In genomic region chr5:52710310-52710971, GRCh38 we compare ENCODE assay signal across 14 cellular contexts.
A peak's percentile ranks its signal among the peaks of the same experiment; 100 is the strongest.
DNase-seq lines count a peak whose midpoint lies in the region; ATAC-seq and TF ChIP-seq lines count a peak whose summit lies in the region.
"Had no signal": no experiment of that assay in that cellular context is flagged by ENCODE, and none has a peak within 500 bp of the region (broad histone marks: within the 10 kb centered on the region; RNA-seq: fewer than 3 reads in every experiment).

No MANE protein-coding gene starts in this region.

- peaks cover 0 to 4% of the 10 kb centered on the region in 2 donors for H3K27me3 Mint-ChIP-seq in natural killer cell (ENCODE audit: low read depth in 2 of 2)
- no peaks in the 10 kb centered on the region for H3K27me3 Mint-ChIP-seq in stimulated activated naive CD8-positive, alpha-beta T cell treated with anti-CD3 and anti-CD28 coated beads, Interleukin-15, amount 100 ng/mL, for 72 hours
- H3K27me3 Mint-ChIP-seq: T-cell had no signal

- no peak overlapping the region for H3K4me3 ChIP-seq in esophagus squamous epithelium

- no peaks in the 10 kb centered on the region for H3K9me3 ChIP-seq in esophagus squamous epithelium

- no peak for TF ChIP-seq POLR2A in esophagus squamous epithelium (IDR thresholded peaks at IDR 0.05)

- H3K4me3 Mint-ChIP-seq in natural killer cell, result peak overlapping the region; percentile 3
- H3K4me3 Mint-ChIP-seq in stimulated activated naive CD8-positive, alpha-beta T cell treated with anti-CD3 and anti-CD28 coated beads, Interleukin-15, amount 100 ng/mL, for 72 hours, result peak overlapping the region in 1 of 2 donors; percentile 41
- H3K4me3 Mint-ChIP-seq: neural crest cell, T-cell had no signal

- H3K27ac Mint-ChIP-seq in natural killer cell, result peak overlapping the region in 1 of 2 donors; percentile 43
- no peak overlapping the region for H3K27ac Mint-ChIP-seq in stimulated activated naive CD8-positive, alpha-beta T cell treated with anti-CD3 and anti-CD28 coated beads, Interleukin-15, amount 100 ng/mL, for 72 hours

- peak; percentile 68 for ATAC-seq in GM18870 (IDR thresholded peaks at IDR 0.05; ENCODE audit: unreplicated experiment)
- ATAC-seq in HG02798 (IDR thresholded peaks at IDR 0.05; ENCODE audit: poor library complexity, unreplicated experiment), result peak; percentile 40
- no peak for ATAC-seq in natural killer cell
- no peak for ATAC-seq in stimulated activated naive CD8-positive, alpha-beta T cell treated with anti-CD3 and anti-CD28 coated beads, Interleukin-15, amount 100 ng/mL, for 72 hours

- no peak for DNase-seq in natural killer cell
- no peak for DNase-seq in HuH-7.5 (ENCODE audit: low spot score)
- no peak for DNase-seq in GM19238 (ENCODE audit: insufficient read length, low spot score)
- no peak for DNase-seq in esophagus squamous epithelium (lab: John Stamatoyannopoulos, UW)
- DNase-seq in stimulated activated naive CD8-positive, alpha-beta T cell treated with anti-CD3 and anti-CD28 coated beads, Interleukin-15, amount 100 ng/mL, for 72 hours, result no peak
- DNase-seq: activated CD8-positive, alpha-beta memory T cell treated with anti-CD3 and anti-CD28 coated beads, Interleukin-2, amount 50 U/mL, for 48 hours; NCI-H69; stimulated activated naive CD8-positive, alpha-beta T cell treated with anti-CD3 and anti-CD28 coated beads, Interleukin-15, Interleukin-2, amounts not matched to agents 100 U/mL and 50 U/mL, for 24 hours; T-cell had no signal

- no peaks in the 10 kb centered on the region for H3K27me3 ChIP-seq in esophagus squamous epithelium

- H3K27ac ChIP-seq in VCaP (peak overlapping the region; percentile 38), esophagus squamous epithelium (peak overlapping the region in 1 of 4 donors; percentile 34)
- H3K27ac ChIP-seq: C4-2B had no signal

- no peaks in the 10 kb centered on the region for H3K9me3 Mint-ChIP-seq in natural killer cell
- H3K9me3 Mint-ChIP-seq in stimulated activated naive CD8-positive, alpha-beta T cell treated with anti-CD3 and anti-CD28 coated beads, Interleukin-15, amount 100 ng/mL, for 72 hours, result peaks cover 0 to 2% of the 10 kb centered on the region in 2 donors
- H3K9me3 Mint-ChIP-seq: T-cell had no signal

- peaks cover 15 to 32% of the 10 kb centered on the region in 2 donors for H3K4me1 Mint-ChIP-seq in natural killer cell
- H3K4me1 Mint-ChIP-seq in stimulated activated naive CD8-positive, alpha-beta T cell treated with anti-CD3 and anti-CD28 coated beads, Interleukin-15, amount 100 ng/mL, for 72 hours, result peaks cover 32% of the 10 kb centered on the region

- no peak for TF ChIP-seq CTCF in VCaP (conservative IDR thresholded peaks at IDR 0.05)
- TF ChIP-seq CTCF in natural killer cell (IDR thresholded peaks at IDR 0.05), result no peak
- no peak for TF ChIP-seq CTCF in esophagus squamous epithelium (IDR thresholded peaks at IDR 0.05)

- no peaks in the 10 kb centered on the region for H3K36me3 ChIP-seq in esophagus squamous epithelium

- WGBS in esophagus squamous epithelium, 2 donors, result 49 to 59% methylated on average over 2 of the region's 2 CpGs

- H3K4me1 ChIP-seq in esophagus squamous epithelium, result peaks cover 0 to 20% (median 0%) of the 10 kb centered on the region in 3 donors

- no peaks in the 10 kb centered on the region for H3K36me3 Mint-ChIP-seq in natural killer cell
- H3K36me3 Mint-ChIP-seq: T-cell had no signal

- intact Hi-C loops in natural killer cell (cut with micrococcal nuclease) (no loop called here), esophagus squamous epithelium (cut with DNase I) (no loop called here)

Comparison
In these comparisons a context has a peak if more than half of its experiments do, and no peak if none do; other contexts are left out.
1. ATAC-seq: peak in GM18870 (single experiment) and HG02798 (single experiment); none in natural killer cell (0 of 3) and stimulated activated naive CD8-positive, alpha-beta T cell treated with anti-CD3 and anti-CD28 coated beads, Interleukin-15, amount 100 ng/mL, for 72 hours (single experiment).